Comparison of ENCODE assay signal across 10 cellular contexts in genomic region chr11:909406-909805, GRCh38. TPM values are rescaled to one million over a fixed set of nuclear protein-coding genes. Genes with fewer than 3 reads are reported as not detected.
DNase-seq lines count a peak whose midpoint lies in the region; ATAC-seq and TF ChIP-seq lines count a peak whose summit lies in the region.
"Had no signal": no experiment of that assay in that cellular context is flagged by ENCODE, and none has a peak within 500 bp of the region (broad histone marks: within the 10 kb centered on the region; RNA-seq: fewer than 3 reads in every experiment).

No MANE protein-coding gene starts in this region.

- TF ChIP-seq CTCF in A673 (conservative IDR thresholded peaks at IDR 0.05; ENCODE audit: low read depth, low read length) (no peak), GM23338 (conservative IDR thresholded peaks at IDR 0.05; ENCODE audit: low read depth in 2 of 2) (no peak)

- peak overlapping the region; percentile 94 for H3K4me3 Mint-ChIP-seq in GM23338
- H3K4me3 Mint-ChIP-seq in activated CD4-positive, alpha-beta memory T cell treated with anti-CD3 and anti-CD28 coated beads for 36 hours, result peak overlapping the region; percentile 89

- H3K4me1 ChIP-seq in A673 (ENCODE audit: insufficient read depth, low read length, poor library complexity, severe bottlenecking) (peaks cover 9% of the 10 kb centered on the region), GM23338 (ENCODE audit: insufficient read depth) (peaks cover 14% of the 10 kb centered on the region; the same call in 1 of the 2 replicates)
- H3K4me1 ChIP-seq: SJCRH30 had no signal

- H3K4me2 ChIP-seq in GM23338, result peak overlapping the region; percentile 93

- H4K20me1 ChIP-seq in GM23338 (replicated peaks; ENCODE audit: insufficient read depth), result peaks cover 9% of the 10 kb centered on the region

- no peak for DNase-seq in A673 (ENCODE audit: low spot score)
- DNase-seq in GM23338 (ENCODE audit: low spot score), result no peak
- DNase-seq in activated CD4-positive, alpha-beta memory T cell treated with anti-CD3 and anti-CD28 coated beads for 36 hours, result no peak
- DNase-seq in SKM-1 (lab: John Stamatoyannopoulos, UW; ENCODE audit: unreplicated experiment), result no peak
- no peak for DNase-seq in GM19238 (ENCODE audit: insufficient read length, low spot score)
- no peak for DNase-seq in NCI-H128 (lab: John Stamatoyannopoulos, UW; ENCODE audit: unreplicated experiment)
- no peak for DNase-seq in NCI-H526 (lab: John Stamatoyannopoulos, UW)
- DNase-seq: NCI-H146, SJCRH30 had no signal

- H3K27me3 ChIP-seq in A673 (replicated peaks; ENCODE audit: insufficient read depth, low read depth, low read length, poor library complexity) (no peaks in the 10 kb centered on the region), GM23338 (ENCODE audit: insufficient read depth) (no peaks in the 10 kb centered on the region)
- H3K27me3 ChIP-seq: SJCRH30 had no signal

- CTCF ChIA-PET in A673 (lab: Charles Lee), result no interaction called here
- CTCF ChIA-PET in activated CD4-positive, alpha-beta memory T cell treated with anti-CD3 and anti-CD28 coated beads for 36 hours (lab: Charles Lee), result interaction anchor here (1.6 kb wide), 1 partner anchor 16 kb away, joined by 9 read pairs; the partner anchor contains the start of gene AP2A2

- intact Hi-C loops in A673 (cut with micrococcal nuclease; ENCODE audit: unreplicated experiment), result no loop called here
- intact Hi-C loops in activated CD4-positive, alpha-beta memory T cell treated with anti-CD3 and anti-CD28 coated beads for 36 hours (cut with micrococcal nuclease), result no loop called here

- H3K79me2 ChIP-seq in GM23338 (replicated peaks; ENCODE audit: insufficient read depth), result peaks cover 47% of the 10 kb centered on the region

- peaks cover 23% of the 10 kb centered on the region for H3K36me3 Mint-ChIP-seq in GM23338 (ENCODE audit: low read depth)
- H3K36me3 Mint-ChIP-seq in activated CD4-positive, alpha-beta memory T cell treated with anti-CD3 and anti-CD28 coated beads for 36 hours, result peaks cover 4% of the 10 kb centered on the region

- H3K36me3 ChIP-seq in A673 (ENCODE audit: insufficient read depth, low read length, poor library complexity, severe bottlenecking) (no peaks in the 10 kb centered on the region), GM23338 (ENCODE audit: insufficient read depth) (no peaks in the 10 kb centered on the region; the same call in none of the 2 replicates)

- H3K9me3 ChIP-seq in A673 (ENCODE audit: low read depth, low read length, poor library complexity, severe bottlenecking) (no peaks in the 10 kb centered on the region), iPS-18c (ENCODE audit: control insufficient read depth, insufficient read depth, low read length) (peaks cover 2% of the 10 kb centered on the region)
- H3K9me3 ChIP-seq: SJCRH30 had no signal

- H3K27ac Mint-ChIP-seq in GM23338, result no peak overlapping the region
- no peak overlapping the region for H3K27ac Mint-ChIP-seq in activated CD4-positive, alpha-beta memory T cell treated with anti-CD3 and anti-CD28 coated beads for 36 hours

- no peak overlapping the region for H2AFZ ChIP-seq in GM23338

- no peaks in the 10 kb centered on the region for H3K9me3 Mint-ChIP-seq in GM23338
- H3K9me3 Mint-ChIP-seq in activated CD4-positive, alpha-beta memory T cell treated with anti-CD3 and anti-CD28 coated beads for 36 hours, result no peaks in the 10 kb centered on the region

- H3K27me3 Mint-ChIP-seq in GM23338 (ENCODE audit: insufficient read depth, low read depth, poor library complexity), result peaks cover 10% of the 10 kb centered on the region
- H3K27me3 Mint-ChIP-seq in activated CD4-positive, alpha-beta memory T cell treated with anti-CD3 and anti-CD28 coated beads for 36 hours, result no peaks in the 10 kb centered on the region

- H3K4me3 ChIP-seq in A673 (ENCODE audit: low read depth, low read length, poor library complexity, severe bottlenecking) (peak overlapping the region; percentile 91), GM23338 (peak overlapping the region; percentile 98), iPS-18c (ENCODE audit: insufficient read depth, low read depth, low read length) (peak overlapping the region; percentile 88; the same call in 1 of the 2 replicates)

- BruUV-seq in A673 (replicated peaks; lab: Mats Ljungman, UMichigan), result no TSS peak

- peaks cover 22% of the 10 kb centered on the region; the same call in 1 of the 2 replicates for H3F3A ChIP-seq in GM23338 (replicated peaks; ENCODE audit: low read depth)

- POLR2A ChIA-PET in A673 (lab: Charles Lee; ENCODE audit: low non-redundant PET), result no interaction called here
- POLR2A ChIA-PET in activated CD4-positive, alpha-beta memory T cell treated with anti-CD3 and anti-CD28 coated beads for 36 hours (lab: Charles Lee), result no interaction called here

- peaks cover 18% of the 10 kb centered on the region for H3K4me1 Mint-ChIP-seq in GM23338
- H3K4me1 Mint-ChIP-seq in activated CD4-positive, alpha-beta memory T cell treated with anti-CD3 and anti-CD28 coated beads for 36 hours (ENCODE audit: low read depth), result peaks cover 14% of the 10 kb centered on the region

- ATAC-seq in GM23338, result no peak

- H3K27ac ChIP-seq in A673 (ENCODE audit: low read depth, low read length, poor library complexity, severe bottlenecking) (no peak overlapping the region), GM23338 (ENCODE audit: low read depth) (no peak overlapping the region)

- no peaks in the 10 kb centered on the region for H3K9me2 ChIP-seq in GM23338 (ENCODE audit: insufficient read depth)

TF ChIP-seq in GM23338, 12 proteins besides CTCF, POLR2A, EP300 and RAD21 (continues in another document):
- TF ChIP-seq CREB1 (CRISPR knock-in tag; IDR thresholded peaks at IDR 0.05; ENCODE audit: low read depth), result no peak
- TF ChIP-seq EZH2 (IDR thresholded peaks at IDR 0.05; ENCODE audit: low read depth, unreplicated experiment), result no peak
- no peak for TF ChIP-seq ZNF331 (CRISPR knock-in tag; IDR thresholded peaks at IDR 0.05; ENCODE audit: low read depth)
- TF ChIP-seq ETS1 (IDR thresholded peaks at IDR 0.05), result no peak
- no peak for TF ChIP-seq ZNF114 (CRISPR knock-in tag; IDR thresholded peaks at IDR 0.05)
- TF ChIP-seq NANOG (IDR thresholded peaks at IDR 0.05; ENCODE audit: borderline replicate concordance), result no peak
- TF ChIP-seq REST (IDR thresholded peaks at IDR 0.05; ENCODE audit: unreplicated experiment), result no peak
- no peak for TF ChIP-seq JUNB (IDR thresholded peaks at IDR 0.05; ENCODE audit: unreplicated experiment)
- no peak for TF ChIP-seq EZH2phosphoT487 (IDR thresholded peaks at IDR 0.05; ENCODE audit: unreplicated experiment)

RNA-seq across cellular contexts. Expression of gene CHID1, which starts 1.2 kb away (rescaled TPM):
- total RNA-seq in A673 (2021), result 101 and 105 TPM in 2 replicates
- 51.2 and 67.3 TPM in 2 replicates for total RNA-seq in GM23338 (2014; rRNA removed; shearing (Covaris generic))
- polyA plus RNA-seq in GM23338 (2016; fragmentation: Nextera tagmentation; extraction: Ambion mirVana), result 54.1 and 55.4 TPM in 2 replicates
- 10 to 100 TPM; 61.5 to 61.6 TPM for total RNA-seq in activated CD4-positive, alpha-beta memory T cell treated with anti-CD3 and anti-CD28 coated beads for 36 hours

RNA-seq across cellular contexts. Expression of gene AP2A2, which starts 16.3 kb away (rescaled TPM):
- 62.0 and 68.2 TPM in 2 replicates for total RNA-seq in A673 (2021)
- total RNA-seq in GM23338 (2014; rRNA removed; shearing (Covaris generic)), result 36.4 and 47.5 TPM in 2 replicates
- polyA plus RNA-seq in GM23338 (2016; fragmentation: Nextera tagmentation; extraction: Ambion mirVana), result 23.7 and 28.4 TPM in 2 replicates
- 10 to 100 TPM; 42.8 to 44.1 TPM for total RNA-seq in activated CD4-positive, alpha-beta memory T cell treated with anti-CD3 and anti-CD28 coated beads for 36 hours
